In genomic region chr20:34874094-34874654, GRCh38 we compare ENCODE assay signal across 1 cellular context.
TF ChIP-seq lines count a peak whose summit lies in the region.

No MANE protein-coding gene starts in this region.

TF ChIP-seq in HepG2, 621 proteins besides CTCF, POLR2A, EP300 and RAD21 (continued from another document and continues in another):
- TF ChIP-seq TERF1 (CRISPR knock-in tag; IDR thresholded peaks at IDR 0.05) (no peak), YEATS2 (CRISPR knock-in tag; IDR thresholded peaks at IDR 0.05; ENCODE audit: borderline replicate concordance) (no peak; the same call in 1 of the 2 replicates), ZKSCAN1 (IDR thresholded peaks at IDR 0.05; ENCODE audit: low read length) (peak; percentile 40; the same call in 1 of the 2 replicates), ZFP1 (CRISPR knock-in tag; IDR thresholded peaks at IDR 0.05) (0 out of 2 replicates have a peak, but pooled peaks have one; percentile 30), KIAA2018 (CRISPR knock-in tag; IDR thresholded peaks at IDR 0.05; ENCODE audit: borderline replicate concordance) (no peak), RXRB (CRISPR knock-in tag; IDR thresholded peaks at IDR 0.05; ENCODE audit: borderline replicate concordance) (peak; percentile 60; the same call in 1 of the 2 replicates), SP4 (CRISPR knock-in tag; IDR thresholded peaks at IDR 0.05) (peak; percentile 57), TAF1 (CRISPR knock-in tag; IDR thresholded peaks at IDR 0.05) (no peak), ZNF614 (CRISPR knock-in tag; IDR thresholded peaks at IDR 0.05; ENCODE audit: borderline replicate concordance) (0 out of 2 replicates have a peak, but pooled peaks have one; percentile 41), ETV5 (CRISPR knock-in tag; IDR thresholded peaks at IDR 0.05; ENCODE audit: borderline replicate concordance) (peak; percentile 3; the same call in 1 of the 2 replicates), ATF6 (CRISPR knock-in tag; conservative IDR thresholded peaks at IDR 0.05) (no peak; the same call in 1 of the 2 replicates), AHR (CRISPR knock-in tag; IDR thresholded peaks at IDR 0.05) (peak; percentile 28; the same call in 1 of the 2 replicates), ETV6 (CRISPR knock-in tag; conservative IDR thresholded peaks at IDR 0.05) (no peak), KLF12 (CRISPR knock-in tag; IDR thresholded peaks at IDR 0.05; ENCODE audit: borderline replicate concordance) (no peak), FOXP4 (CRISPR knock-in tag; IDR thresholded peaks at IDR 0.05) (no peak), MAZ (IDR thresholded peaks at IDR 0.05; ENCODE audit: borderline replicate concordance, low read depth, low read length) (peak; percentile 65; the same call in 1 of the 2 replicates), MAZ (CRISPR knock-in tag; IDR thresholded peaks at IDR 0.05; ENCODE audit: low read depth) (0 out of 2 replicates have a peak, but pooled peaks have one; percentile 50), PATZ1 (CRISPR knock-in tag; IDR thresholded peaks at IDR 0.05) (0 out of 2 replicates have a peak, but pooled peaks have one; percentile 19), SRF (IDR thresholded peaks at IDR 0.05; ENCODE audit: low read depth, low read length) (no peak), SMAD3 (CRISPR knock-in tag; IDR thresholded peaks at IDR 0.05) (peak; percentile 64; the same call in 1 of the 2 replicates), GATAD1 (CRISPR knock-in tag; IDR thresholded peaks at IDR 0.05) (peak; percentile 41; the same call in 1 of the 2 replicates), REPIN1 (CRISPR knock-in tag; IDR thresholded peaks at IDR 0.05; ENCODE audit: borderline replicate concordance, low read depth) (no peak), HMG20B (CRISPR knock-in tag; conservative IDR thresholded peaks at IDR 0.05) (no peak), ZNF276 (CRISPR knock-in tag; IDR thresholded peaks at IDR 0.05; ENCODE audit: low read depth) (no peak), KMT2A (CRISPR knock-in tag; IDR thresholded peaks at IDR 0.05) (no peak), ZNF576 (CRISPR knock-in tag; IDR thresholded peaks at IDR 0.05) (no peak), MXD4 (CRISPR knock-in tag; IDR thresholded peaks at IDR 0.05) (no peak; the same call in 1 of the 2 replicates), SIX1 (CRISPR knock-in tag; IDR thresholded peaks at IDR 0.05; ENCODE audit: borderline replicate concordance) (no peak), GTF2F1 (IDR thresholded peaks at IDR 0.05; ENCODE audit: low read length) (no peak), JUNB (CRISPR knock-in tag; IDR thresholded peaks at IDR 0.05; ENCODE audit: borderline replicate concordance) (no peak), KLF11 (CRISPR knock-in tag; IDR thresholded peaks at IDR 0.05) (peak; percentile 18; the same call in 1 of the 2 replicates), ZNF367 (CRISPR knock-in tag; IDR thresholded peaks at IDR 0.05; ENCODE audit: borderline replicate concordance) (no peak), NFKBIZ (CRISPR knock-in tag; IDR thresholded peaks at IDR 0.05) (peak; percentile 48; the same call in 1 of the 2 replicates), ARID2 (CRISPR knock-in tag; IDR thresholded peaks at IDR 0.05; ENCODE audit: borderline replicate concordance) (no peak), ZNF235 (CRISPR knock-in tag; IDR thresholded peaks at IDR 0.05; ENCODE audit: borderline replicate concordance) (no peak), ZNF121 (CRISPR knock-in tag; IDR thresholded peaks at IDR 0.05) (no peak), GABPB1 (CRISPR knock-in tag; IDR thresholded peaks at IDR 0.05) (no peak), ZNF20 (CRISPR knock-in tag; IDR thresholded peaks at IDR 0.05) (no peak), NFIB (CRISPR knock-in tag; IDR thresholded peaks at IDR 0.05; ENCODE audit: borderline replicate concordance) (no peak), MTA1 (CRISPR knock-in tag; IDR thresholded peaks at IDR 0.05; ENCODE audit: borderline replicate concordance) (no peak), SATB2 (CRISPR knock-in tag; IDR thresholded peaks at IDR 0.05) (no peak), BCLAF1 (IDR thresholded peaks at IDR 0.05) (no peak), TOPORS (CRISPR knock-in tag; IDR thresholded peaks at IDR 0.05) (no peak), RBAK (CRISPR knock-in tag; IDR thresholded peaks at IDR 0.05) (no peak)
